13 cellular contexts compared by ENCODE assay signal in the genomic region with DNA sequence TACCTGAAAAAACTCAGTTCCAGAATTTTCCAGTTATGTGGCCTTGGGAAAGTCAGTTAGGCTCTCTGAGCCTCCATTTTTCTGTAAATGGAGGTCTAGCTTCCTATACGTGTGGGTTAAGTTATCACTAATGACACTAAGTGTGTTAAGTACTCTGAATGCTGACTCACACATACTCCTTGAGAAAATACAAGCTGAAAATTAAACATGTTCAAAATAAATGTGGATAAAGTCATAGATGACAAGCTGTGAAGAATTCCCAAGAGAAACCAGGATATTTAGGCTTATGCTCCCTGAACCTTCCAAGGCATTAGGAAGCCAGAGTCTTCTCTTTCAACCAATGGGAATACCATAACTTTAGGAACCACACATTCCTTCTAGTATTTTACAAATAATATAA. TPM values are rescaled to one million over a fixed set of nuclear protein-coding genes. Genes with fewer than 3 reads are reported as not detected.
DNase-seq lines count a peak whose midpoint lies in the region; ATAC-seq and TF ChIP-seq lines count a peak whose summit lies in the region.
"Had no signal": no experiment of that assay in that cellular context is flagged by ENCODE, and none has a peak within 500 bp of the region (broad histone marks: within the 10 kb centered on the region; RNA-seq: fewer than 3 reads in every experiment).

No MANE protein-coding gene starts in this region.

- H2BK120ac ChIP-seq in neuronal stem cell (ENCODE audit: low read depth, low read length) = no peak overlapping the region

- H3K36me3 ChIP-seq in heart left ventricle (peaks cover 0 to 28% (median 6%) of the 10 kb centered on the region in 9 donors), neuronal stem cell (replicated peaks in 1 of 2; ENCODE audit: control insufficient read depth in 2 of 2, insufficient read depth in 2 of 2, low read length in 2 of 2) (peaks cover 0 to 65% of the 10 kb centered on the region in 2 donors), upper lobe of left lung (peaks cover 0 to 10% (median 3%) of the 10 kb centered on the region in 4 donors)
- H3K36me3 ChIP-seq: HAP-1, pancreas had no signal

- H3K9me3 ChIP-seq in heart left ventricle (no peaks in the 10 kb centered on the region), neuronal stem cell (replicated peaks in 1 of 2; ENCODE audit: control insufficient read depth in 2 of 2, insufficient read depth in 1 of 2, low read depth in 1 of 2, low read length in 2 of 2) (peaks cover 0 to 3% of the 10 kb centered on the region in 2 donors), upper lobe of left lung (no peaks in the 10 kb centered on the region)
- H3K9me3 ChIP-seq: HAP-1, pancreas had no signal

- WGBS in heart left ventricle, 4 donors = 29 to 51% (median 43%) methylated on average over 1 of the region's 1 CpG
- no CpG with 5 or more reads among the region's 1 CpG for WGBS in neuronal stem cell (ENCODE audit: extremely low coverage in 2 of 2, insufficient read length in 2 of 2, insufficient replicate concordance in 1 of 2), 2 donors
- 50 to 80% methylated on average over 1 of the region's 1 CpG for WGBS in upper lobe of left lung, 2 donors

- H4K91ac ChIP-seq in neuronal stem cell (ENCODE audit: low read depth, low read length, poor library complexity) = no peak overlapping the region

- H3K4me3 ChIP-seq in heart left ventricle (no peak overlapping the region), epithelial cell of esophagus (ENCODE audit: low read length) (no peak overlapping the region), neuronal stem cell (ENCODE audit: low read length in 2 of 2) (no peak overlapping the region), upper lobe of left lung (no peak overlapping the region)
- H3K4me3 ChIP-seq: HAP-1, pancreas had no signal

- DNase-seq in heart left ventricle (no peak), Right ventricle myocardium inferior (ENCODE audit: missing footprints) (no peak), epithelial cell of esophagus (ENCODE audit: low read depth) (peak; percentile 23), neuronal stem cell (ENCODE audit: low spot score) (no peak), upper lobe of left lung (no peak), GF-D8 (lab: John Stamatoyannopoulos, UW) (no peak), NCI-H128 (lab: John Stamatoyannopoulos, UW; ENCODE audit: unreplicated experiment) (no peak)
- DNase-seq: activated CD4-positive, alpha-beta T cell treated with anti-CD3 and anti-CD28 coated beads for 36 hours; DMS153; NCI-H146; pancreas had no signal

- TF ChIP-seq POLR2A in heart left ventricle (IDR thresholded peaks at IDR 0.05) (no peak), upper lobe of left lung (IDR thresholded peaks at IDR 0.05) (no peak)

- no peak overlapping the region for H2AK5ac ChIP-seq in neuronal stem cell (ENCODE audit: low read depth, low read length)

- intact Hi-C loops in heart left ventricle (cut with DNase I) (loop anchor here in 8 of 10 donors (5.0 to 10.0 kb wide), 8 partner anchors 38 to 545 kb away; a partner anchor contains a TSS), Right ventricle myocardium inferior (cut with DNase I) (loop anchor here (2.0 to 5.0 kb wide), 4 partner anchors 39 to 172 kb away; a partner anchor contains a TSS)

- H3K14ac ChIP-seq in neuronal stem cell (ENCODE audit: low read length) = no peak overlapping the region

- H4K8ac ChIP-seq in neuronal stem cell (ENCODE audit: low read depth, low read length) = no peak overlapping the region

- H2BK5ac ChIP-seq in neuronal stem cell (ENCODE audit: low read length) = no peak overlapping the region

- TF ChIP-seq CTCF in heart left ventricle (IDR thresholded peaks at IDR 0.05) (no peak), epithelial cell of esophagus (IDR thresholded peaks at IDR 0.05; ENCODE audit: insufficient read depth, low read depth, low read length, missing control alignments) (no peak), upper lobe of left lung (IDR thresholded peaks at IDR 0.05) (no peak)

- H3K27me3 ChIP-seq in heart left ventricle (no peaks in the 10 kb centered on the region), neuronal stem cell (ENCODE audit: control insufficient read depth in 3 of 3, insufficient read depth in 3 of 3, low read depth in 1 of 3, low read length in 3 of 3) (no peaks in the 10 kb centered on the region), upper lobe of left lung (no peaks in the 10 kb centered on the region)
- H3K27me3 ChIP-seq: pancreas had no signal

- no peak overlapping the region for H3K18ac ChIP-seq in neuronal stem cell (ENCODE audit: low read length)

- peak overlapping the region in 11 of 12 donors; percentile 36 to 81 (median 64) for H3K27ac ChIP-seq in heart left ventricle
- H3K27ac ChIP-seq in neuronal stem cell (replicated peaks; ENCODE audit: low read length) = peak overlapping the region; percentile 77
- peak overlapping the region; percentile 39 to 80 (median 66) for H3K27ac ChIP-seq in upper lobe of left lung

- no peak overlapping the region for H3K4me2 ChIP-seq in neuronal stem cell (ENCODE audit: insufficient read depth, low read length, poor library complexity, severe bottlenecking)

- H3K79me1 ChIP-seq in neuronal stem cell (ENCODE audit: low read depth, low read length) = no peaks in the 10 kb centered on the region

- no peak overlapping the region for H3K23ac ChIP-seq in neuronal stem cell (ENCODE audit: low read depth, low read length, poor library complexity)

- H3K9ac ChIP-seq in neuronal stem cell (ENCODE audit: low read depth, low read length, poor library complexity) = no peak overlapping the region

- no peak overlapping the region for H3K4ac ChIP-seq in neuronal stem cell (ENCODE audit: low read length)

- no peak overlapping the region for H2BK12ac ChIP-seq in neuronal stem cell (ENCODE audit: low read length)

- ATAC-seq in heart left ventricle = no peak
- ATAC-seq in Right ventricle myocardium inferior = no peak
- ATAC-seq in upper lobe of left lung (ENCODE audit: low FRiP score in 2 of 2) = no peak
- no peak for ATAC-seq in HG03439 (IDR thresholded peaks at IDR 0.05; ENCODE audit: unreplicated experiment)
- ATAC-seq: activated CD4-positive, alpha-beta T cell treated with anti-CD3 and anti-CD28 coated beads for 36 hours had no signal

- no peak for TF ChIP-seq EP300 in upper lobe of left lung (IDR thresholded peaks at IDR 0.05)

- no peak overlapping the region for H2AFZ ChIP-seq in neuronal stem cell (ENCODE audit: low read length)

- H3K4me1 ChIP-seq in heart left ventricle = peaks cover 8 to 66% (median 40%) of the 10 kb centered on the region in 12 donors
- H3K4me1 ChIP-seq in neuronal stem cell (ENCODE audit: control insufficient read depth in 2 of 2, insufficient read depth in 1 of 2, low read depth in 1 of 2, low read length in 2 of 2) = peaks cover 10 to 14% of the 10 kb centered on the region in 2 donors
- peaks cover 30 to 43% (median 33%) of the 10 kb centered on the region in 4 donors for H3K4me1 ChIP-seq in upper lobe of left lung

- H2BK15ac ChIP-seq in neuronal stem cell (ENCODE audit: low read length) = no peak overlapping the region

RNA-seq across cellular contexts. Expression of a gene that starts 58.2 kb away (rescaled TPM):
- total RNA-seq in heart left ventricle (10 to 100 TPM in 6 of 9 donors, 1 to 10 TPM in 3; 5.2 to 45.3 (median 12.0) TPM), Right ventricle myocardium inferior (12.6 TPM), upper lobe of left lung (100 to 1,000 TPM in 1 of 6 donors, 10 to 100 TPM in 5; 27.6 to 194 (median 47.0) TPM)
- 1 to 10 TPM; 2.1 to 4.4 TPM for polyA plus RNA-seq in heart left ventricle
- polyA plus RNA-seq in neuronal stem cell (2013, experiment 1 of 2) = 8.1 TPM
- 8.2 TPM for polyA plus RNA-seq in neuronal stem cell (2013, experiment 2 of 2)
